In the genomic region with DNA sequence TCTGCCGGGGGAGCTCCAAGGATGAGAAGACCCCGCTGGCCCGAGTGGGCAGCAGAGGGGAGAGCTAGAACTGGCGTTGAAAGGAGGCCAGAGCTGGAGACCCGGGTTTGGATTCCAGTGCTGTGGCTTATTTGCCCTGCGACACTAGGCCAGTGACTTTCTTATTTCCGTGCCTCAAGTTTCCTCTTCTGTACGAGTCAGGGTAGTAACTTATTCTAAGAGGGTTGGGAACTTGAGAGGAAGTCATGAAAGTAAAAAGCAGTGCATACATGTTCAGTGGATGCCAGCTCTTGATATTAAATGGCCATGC, we compare ENCODE assay signal across 8 cellular contexts. TPM values are rescaled to one million over a fixed set of nuclear protein-coding genes. Genes with fewer than 3 reads are reported as not detected.
DNase-seq lines count a peak whose midpoint lies in the region; ATAC-seq, FAIRE-seq and TF ChIP-seq lines count a peak whose summit lies in the region.

No MANE protein-coding gene starts in this region.

- peak overlapping the region; percentile 76 for H3K4me3 ChIP-seq in SJCRH30
- peak overlapping the region; percentile 71 to 96 (median 92) for H3K4me3 ChIP-seq in H1 (ENCODE audit: extremely low read depth in 1 of 4, insufficient read depth in 2 of 4, low read depth in 3 of 4, low read length in 4 of 4)
- H3K4me3 ChIP-seq in neuron (ENCODE audit: low read length): peak overlapping the region; percentile 59

- no peak overlapping the region for H3K56ac ChIP-seq in H1 (replicated peaks; ENCODE audit: insufficient read length, low read depth, low read length)

- TF ChIP-seq RAD21 in H1 (IDR thresholded peaks at IDR 0.05 in 1 of 2, conservative IDR thresholded peaks at IDR 0.05 in 1 of 2; ENCODE audit: low read depth in 2 of 2, low read length in 2 of 2): peak in 1 of 2 experiments; percentile 17; a peak in 1 of 4 replicates

- H3K9me3 ChIP-seq in SJCRH30 (replicated peaks): no peaks in the 10 kb centered on the region
- no peaks in the 10 kb centered on the region for H3K9me3 ChIP-seq in H1 (ENCODE audit: insufficient read depth in 2 of 2, low read depth in 1 of 2, low read length in 1 of 2)
- no peaks in the 10 kb centered on the region for H3K9me3 ChIP-seq in neuron (ENCODE audit: low read length)

- H3K4ac ChIP-seq in H1 (replicated peaks; ENCODE audit: insufficient read length, low read depth, low read length): no peak overlapping the region

- 9% methylated on average over 8 of the region's 8 CpGs; no CpG with 5 or more reads in 1 of the 2 experiments for WGBS in H1 (ENCODE audit: extremely low coverage in 1 of 2, insufficient coverage in 1 of 2, insufficient read length in 1 of 2, insufficient replicate concordance in 2 of 2, low coverage in 1 of 2, low lambda C conversion rate in 2 of 2, missing lambda C conversion rate in 1 of 2), 2 experiments

- peak overlapping the region; percentile 97 for H3K4me3 Mint-ChIP-seq in activated CD8-positive, alpha-beta memory T cell treated with anti-CD3 and anti-CD28 coated beads, Interleukin-2, amount 10 ng/mL, durations not matched to agents 7 days and 5 days

- peaks cover 3% of the 10 kb centered on the region; the same call in 1 of the 2 replicates for H3K23me2 ChIP-seq in H1 (ENCODE audit: low read depth, low read length)

- H2BK120ac ChIP-seq in H1 (replicated peaks; ENCODE audit: low read depth, low read length): no peak overlapping the region

- H4K8ac ChIP-seq in H1 (ENCODE audit: extremely low read depth, insufficient read depth, low read length): no peak overlapping the region

- H3K79me1 ChIP-seq in H1 (ENCODE audit: low read depth, low read length): peaks cover 10% of the 10 kb centered on the region

- no peak for DNase-seq in activated CD8-positive, alpha-beta memory T cell treated with anti-CD3 and anti-CD28 coated beads, Interleukin-2, amount 10 ng/mL, durations not matched to agents 7 days and 5 days
- DNase-seq in activated CD8-positive, alpha-beta memory T cell treated with anti-CD3 and anti-CD28 coated beads, Interleukin-2, amount 50 U/mL, for 4 hours: no peak
- DNase-seq in SJCRH30 (no peak), H1 (ENCODE audit: low read depth in 1 of 2, low spot score in 2 of 2) (no peak), SHP77 treated with DMSO at 0.1 percent for 48 hours (lab: John Stamatoyannopoulos, UW) (no peak), NCI-H510A treated with DMSO at 0.1 percent for 48 hours (lab: John Stamatoyannopoulos, UW) (no peak)

- CTCF ChIA-PET in activated CD8-positive, alpha-beta memory T cell treated with anti-CD3 and anti-CD28 coated beads, Interleukin-2, amount 10 ng/mL, durations not matched to agents 7 days and 5 days (lab: Charles Lee): interaction anchor here (0.6 to 3.8 kb wide), 24 partner anchors 9 to 556 kb away, joined by 3 to 37 read pairs (median 8); partner anchors contain the start of genes AP1M1 and RAB8A
- CTCF ChIA-PET in H1 (lab: Charles Lee; ENCODE audit: partially characterized antibody): interaction anchor here (0.6 to 3.8 kb wide), 23 partner anchors 9 to 176 kb away, joined by 3 to 23 read pairs (median 4); partner anchors contain the start of genes AP1M1 and HSH2D

- no peak overlapping the region for H3K14ac ChIP-seq in H1 (ENCODE audit: insufficient read length)

- H4K91ac ChIP-seq in H1 (replicated peaks; ENCODE audit: insufficient read length, low read length): no peak overlapping the region

- ATAC-seq in activated CD8-positive, alpha-beta memory T cell treated with anti-CD3 and anti-CD28 coated beads, Interleukin-2, amount 10 ng/mL, durations not matched to agents 7 days and 5 days: no peak
- no peak for ATAC-seq in GM21529 (IDR thresholded peaks at IDR 0.05; ENCODE audit: unreplicated experiment)

- no peak for FAIRE-seq in H1 (lab: Jason Lieb, UNC)

- H3K9ac ChIP-seq in H1 (replicated peaks in 1 of 4; ENCODE audit: extremely low read depth in 1 of 4, low read depth in 3 of 4, low read length in 3 of 4): peak overlapping the region; percentile 73 to 87 (median 82); a peak in 6 of 7 replicates

- H3K27ac ChIP-seq in SJCRH30 (peak overlapping the region; percentile 62), H1 (ENCODE audit: low read depth, low read length) (no peak overlapping the region)

- H3K36me3 Mint-ChIP-seq in activated CD8-positive, alpha-beta memory T cell treated with anti-CD3 and anti-CD28 coated beads, Interleukin-2, amount 10 ng/mL, durations not matched to agents 7 days and 5 days: peaks cover 27% of the 10 kb centered on the region

- H3K27ac Mint-ChIP-seq in activated CD8-positive, alpha-beta memory T cell treated with anti-CD3 and anti-CD28 coated beads, Interleukin-2, amount 10 ng/mL, durations not matched to agents 7 days and 5 days: peak overlapping the region; percentile 96

- peaks cover 3% of the 10 kb centered on the region; the same call in 1 of the 2 replicates for H3K4me1 ChIP-seq in SJCRH30
- H3K4me1 ChIP-seq in H1 (replicated peaks in 1 of 4; ENCODE audit: control insufficient read depth in 3 of 4, insufficient read depth in 4 of 4, low read length in 3 of 4): peaks cover 0 to 2% (median 0%) of the 10 kb centered on the region in 4 experiments; a peak in 1 of 7 replicates
- H3K4me1 ChIP-seq in neuron (ENCODE audit: insufficient read depth, low read length): peaks cover 7% of the 10 kb centered on the region

- TF ChIP-seq POLR2A in H1 (IDR thresholded peaks at IDR 0.05; ENCODE audit: control extremely low read depth in 1 of 2, low read depth in 2 of 2, low read length in 2 of 2): no peak

- no peaks in the 10 kb centered on the region for H3K9me3 Mint-ChIP-seq in activated CD8-positive, alpha-beta memory T cell treated with anti-CD3 and anti-CD28 coated beads, Interleukin-2, amount 10 ng/mL, durations not matched to agents 7 days and 5 days (ENCODE audit: low read depth)

- H2AFZ ChIP-seq in H1 (ENCODE audit: low read length): no peak overlapping the region
- no peak overlapping the region for H2AFZ ChIP-seq in neuron (ENCODE audit: low read depth, low read length)

- H3K36me3 ChIP-seq in SJCRH30 (peaks cover 21% of the 10 kb centered on the region), H1 (ENCODE audit: control insufficient read depth in 2 of 4, insufficient read depth in 4 of 4, low read length in 3 of 4) (peaks cover 5 to 25% (median 9%) of the 10 kb centered on the region in 4 experiments), neuron (ENCODE audit: insufficient read depth, low read length) (peaks cover 33% of the 10 kb centered on the region)

- POLR2A ChIA-PET in H1 (lab: Charles Lee; ENCODE audit: partially characterized antibody): interaction anchor here (0.6 to 2.2 kb wide), 15 partner anchors 8 to 145 kb away, joined by 3 to 25 read pairs (median 3); partner anchors contain the start of genes AP1M1, RAB8A and TPM4

- H2BK5ac ChIP-seq in H1 (ENCODE audit: low read depth, low read length): peak overlapping the region; percentile 44; the same call in 1 of the 2 replicates

- H4K20me1 ChIP-seq in H1 (replicated peaks in 1 of 2; ENCODE audit: control insufficient read depth in 1 of 2, insufficient read depth in 2 of 2, low read length in 2 of 2): peaks cover 4 to 9% of the 10 kb centered on the region in 2 experiments

- TF ChIP-seq EP300 in H1 (IDR thresholded peaks at IDR 0.05; ENCODE audit: borderline replicate concordance in 1 of 2, low read depth in 2 of 2, low read length in 2 of 2): no peak

- peaks cover 0 to 18% of the 10 kb centered on the region in 2 experiments; a peak in 3 of 4 replicates for H3K79me2 ChIP-seq in H1 (ENCODE audit: control insufficient read depth in 1 of 2, insufficient read depth in 2 of 2, low read length in 2 of 2)

- no peaks in the 10 kb centered on the region for H3K27me3 Mint-ChIP-seq in activated CD8-positive, alpha-beta memory T cell treated with anti-CD3 and anti-CD28 coated beads, Interleukin-2, amount 10 ng/mL, durations not matched to agents 7 days and 5 days

- H3K27me3 ChIP-seq in SJCRH30 (no peaks in the 10 kb centered on the region), H1 (replicated peaks in 1 of 4; ENCODE audit: control insufficient read depth in 3 of 4, extremely low read depth in 1 of 4, insufficient read depth in 3 of 4, low read length in 3 of 4) (no peaks in the 10 kb centered on the region), neuron (ENCODE audit: insufficient read depth, low read length) (no peaks in the 10 kb centered on the region)

- H2BK20ac ChIP-seq in H1 (ENCODE audit: low read length): no peak overlapping the region

- peak in 2 of 3 experiments; percentile 53 to 62; a peak in 2 of 4 replicates for TF ChIP-seq CTCF in H1 (IDR thresholded peaks at IDR 0.05; ENCODE audit: control extremely low read depth in 1 of 3, insufficient read depth in 1 of 3, low read depth in 1 of 3, low read length in 3 of 3)

- peaks cover 38% of the 10 kb centered on the region for H3K4me1 Mint-ChIP-seq in activated CD8-positive, alpha-beta memory T cell treated with anti-CD3 and anti-CD28 coated beads, Interleukin-2, amount 10 ng/mL, durations not matched to agents 7 days and 5 days

- H4K5ac ChIP-seq in H1 (ENCODE audit: insufficient read length, low read depth, low read length): no peak overlapping the region

- H2BK15ac ChIP-seq in H1 (ENCODE audit: low read length): no peak overlapping the region

- no peak overlapping the region for H3K18ac ChIP-seq in H1 (ENCODE audit: extremely low read depth, low read length)

- H3K4me2 ChIP-seq in H1 (ENCODE audit: insufficient read depth in 1 of 2, low read depth in 2 of 2, low read length in 2 of 2): peak overlapping the region; percentile 69 to 70

- no peak overlapping the region for H2BK12ac ChIP-seq in H1 (ENCODE audit: low read depth, low read length)

- no peak overlapping the region for H2AK5ac ChIP-seq in H1 (ENCODE audit: low read depth, low read length)

- no peak overlapping the region for H3K23ac ChIP-seq in H1 (ENCODE audit: insufficient read length)

RNA-seq across cellular contexts. Expression of gene FAM32A, which starts 0.7 kb away (rescaled TPM):
- 10 to 100 TPM; 64.6 to 72.0 TPM for total RNA-seq in activated CD8-positive, alpha-beta memory T cell treated with anti-CD3 and anti-CD28 coated beads, Interleukin-2, amount 10 ng/mL, durations not matched to agents 7 days and 5 days
- total RNA-seq in SJCRH30 (2014; rRNA removed; shearing (Covaris generic)): 124 and 130 TPM in 2 replicates
- total RNA-seq in H1 (2021; fragmentation: NEBNext Ultra II Directional; extraction: Animal tissue kit (Norgen Biotek cat#: 25700)): 75.6 and 78.9 TPM in 2 replicates
- 99.0 and 105 TPM in 2 replicates for polyA plus RNA-seq in H1 (2011; rRNA removed)
- polyA plus RNA-seq in H1 (2011; cell fraction: cytosol; rRNA removed): 132 TPM
- 72.9 TPM for polyA plus RNA-seq in H1 (2011; cell fraction: nucleus; rRNA removed)
- 82.7 to 92.5 TPM (median 90.1 TPM) in 4 replicates for polyA plus RNA-seq in H1 (2012, experiment 1 of 2)
- polyA plus RNA-seq in H1 (2012, experiment 2 of 2): 52.5 TPM
- 61.3 TPM for polyA plus RNA-seq in H1 (2013, experiment 1 of 2)
- polyA plus RNA-seq in H1 (2013, experiment 2 of 2): 63.7 TPM
- 45.7 and 50.9 TPM in 2 replicates for polyA minus RNA-seq in H1 (2011; rRNA and poly(A)+ RNA removed)
- 26.8 TPM for polyA minus RNA-seq in H1 (2011; cell fraction: cytosol; rRNA and poly(A)+ RNA removed)
- 24.7 TPM for polyA minus RNA-seq in H1 (2011; cell fraction: nucleus; rRNA and poly(A)+ RNA removed)

RNA-seq across cellular contexts. Expression of gene AP1M1, which starts 11.8 kb away (rescaled TPM):
- total RNA-seq in activated CD8-positive, alpha-beta memory T cell treated with anti-CD3 and anti-CD28 coated beads, Interleukin-2, amount 10 ng/mL, durations not matched to agents 7 days and 5 days: 100 to 1,000 TPM; 144 to 154 TPM
- 102 and 104 TPM in 2 replicates for total RNA-seq in SJCRH30 (2014; rRNA removed; shearing (Covaris generic))
- total RNA-seq in H1 (2021; fragmentation: NEBNext Ultra II Directional; extraction: Animal tissue kit (Norgen Biotek cat#: 25700)): 37.2 and 37.5 TPM in 2 replicates
- polyA plus RNA-seq in H1 (2011; rRNA removed): 30.9 and 45.1 TPM in 2 replicates
- 35.2 TPM for polyA plus RNA-seq in H1 (2011; cell fraction: cytosol; rRNA removed)
- polyA plus RNA-seq in H1 (2011; cell fraction: nucleus; rRNA removed): 48.2 TPM
- polyA plus RNA-seq in H1 (2012, experiment 1 of 2): 28.6 to 43.6 TPM (median 38.3 TPM) in 4 replicates
- 39.9 TPM for polyA plus RNA-seq in H1 (2012, experiment 2 of 2)
- 16.6 TPM for polyA plus RNA-seq in H1 (2013, experiment 1 of 2)
- 16.4 TPM for polyA plus RNA-seq in H1 (2013, experiment 2 of 2)
- polyA minus RNA-seq in H1 (2011; rRNA and poly(A)+ RNA removed): 24.3 and 31.3 TPM in 2 replicates
- 34.6 TPM for polyA minus RNA-seq in H1 (2011; cell fraction: cytosol; rRNA and poly(A)+ RNA removed)
- polyA minus RNA-seq in H1 (2011; cell fraction: nucleus; rRNA and poly(A)+ RNA removed): 27.1 TPM

RNA-seq across cellular contexts. Expression of gene CIB3, which starts 12.6 kb away (rescaled TPM):
- total RNA-seq in activated CD8-positive, alpha-beta memory T cell treated with anti-CD3 and anti-CD28 coated beads, Interleukin-2, amount 10 ng/mL, durations not matched to agents 7 days and 5 days: not detected
- not detected in 2 replicates for total RNA-seq in SJCRH30 (2014; rRNA removed; shearing (Covaris generic))
- not detected in 2 replicates for total RNA-seq in H1 (2021; fragmentation: NEBNext Ultra II Directional; extraction: Animal tissue kit (Norgen Biotek cat#: 25700))
- not detected in 2 replicates for polyA plus RNA-seq in H1 (2011; rRNA removed)
- polyA plus RNA-seq in H1 (2011; cell fraction: cytosol; rRNA removed): not detected
- polyA plus RNA-seq in H1 (2011; cell fraction: nucleus; rRNA removed): not detected
- polyA plus RNA-seq in H1 (2012, experiment 1 of 2): not detected in 4 replicates
- not detected for polyA plus RNA-seq in H1 (2012, experiment 2 of 2)
- polyA plus RNA-seq in H1 (2013, experiment 1 of 2): not detected
- polyA plus RNA-seq in H1 (2013, experiment 2 of 2): not detected
- not detected in 2 replicates for polyA minus RNA-seq in H1 (2011; rRNA and poly(A)+ RNA removed)
- not detected for polyA minus RNA-seq in H1 (2011; cell fraction: cytosol; rRNA and poly(A)+ RNA removed)
- not detected for polyA minus RNA-seq in H1 (2011; cell fraction: nucleus; rRNA and poly(A)+ RNA removed)

RNA-seq across cellular contexts. Expression of gene HSH2D, which starts 42.4 kb away (rescaled TPM):
- 100 to 1,000 TPM; 181 to 199 TPM for total RNA-seq in activated CD8-positive, alpha-beta memory T cell treated with anti-CD3 and anti-CD28 coated beads, Interleukin-2, amount 10 ng/mL, durations not matched to agents 7 days and 5 days
- total RNA-seq in SJCRH30 (2014; rRNA removed; shearing (Covaris generic)): 0.23 and 0.42 TPM in 2 replicates
- 0.67 and 0.75 TPM in 2 replicates for total RNA-seq in H1 (2021; fragmentation: NEBNext Ultra II Directional; extraction: Animal tissue kit (Norgen Biotek cat#: 25700))
- polyA plus RNA-seq in H1 (2011; rRNA removed): 1.6 and 2.2 TPM in 2 replicates
- polyA plus RNA-seq in H1 (2011; cell fraction: cytosol; rRNA removed): 2.0 TPM
- polyA plus RNA-seq in H1 (2011; cell fraction: nucleus; rRNA removed): 2.4 TPM
- 0.88 to 1.6 TPM (median 1.2 TPM) in 4 replicates for polyA plus RNA-seq in H1 (2012, experiment 1 of 2)
- polyA plus RNA-seq in H1 (2012, experiment 2 of 2): 0.80 TPM
- polyA plus RNA-seq in H1 (2013, experiment 1 of 2): 1.5 TPM
- 1.0 TPM for polyA plus RNA-seq in H1 (2013, experiment 2 of 2)
- 0.61 and 1.0 TPM in 2 replicates for polyA minus RNA-seq in H1 (2011; rRNA and poly(A)+ RNA removed)
- polyA minus RNA-seq in H1 (2011; cell fraction: cytosol; rRNA and poly(A)+ RNA removed): 2.6 TPM
- polyA minus RNA-seq in H1 (2011; cell fraction: nucleus; rRNA and poly(A)+ RNA removed): 1.2 TPM
